28 cellular contexts compared by ENCODE assay signal in genomic region chr15:39323157-39323556, GRCh38.
"Had no signal": no experiment of that assay in that cellular context is flagged by ENCODE, and none has a peak within 500 bp of the region (broad histone marks: within the 10 kb centered on the region; RNA-seq: fewer than 3 reads in every experiment).

No MANE protein-coding gene starts in this region.

- ATAC-seq: naive thymus-derived CD4-positive, alpha-beta T cell; natural killer cell; psoas muscle; right cardiac atrium; right lobe of liver; stimulated activated effector memory CD8-positive, alpha-beta T cell treated with anti-CD3 and anti-CD28 coated beads, Interleukin-12 subunit alpha, Interleukin-12 subunit beta, amount 100 ng/mL, for 72 hours; stimulated activated naive B cell treated with anti-CD40 and anti-IgM and Interleukin-4, amounts not matched to agents 10 μg/mL and 1 μg/mL and 100 μg/mL, for 72 hours; upper lobe of right lung had no signal

- H3K9ac ChIP-seq: neural progenitor cell, parathyroid adenoma had no signal

- H3K9me3 Mint-ChIP-seq: natural killer cell had no signal

- H2AFZ ChIP-seq: neural progenitor cell, parathyroid adenoma had no signal

- H3K27ac Mint-ChIP-seq: naive thymus-derived CD4-positive, alpha-beta T cell; natural killer cell; nephron; neural progenitor cell; progenitor cell of endocrine pancreas; stimulated activated effector memory CD8-positive, alpha-beta T cell treated with anti-CD3 and anti-CD28 coated beads, Interleukin-12 subunit alpha, Interleukin-12 subunit beta, amount 100 ng/mL, for 72 hours; stimulated activated naive B cell treated with anti-CD40 and anti-IgM and Interleukin-4, amounts not matched to agents 10 μg/mL and 1 μg/mL and 100 μg/mL, for 72 hours; stimulated activated naive CD8-positive, alpha-beta T cell treated with anti-CD3 and anti-CD28 coated beads, Interleukin-15, Interleukin-2, amounts not matched to agents 100 ng/mL and 50 ng/mL, for 24 hours; type B pancreatic cell had no signal

- H3K4me1 ChIP-seq: neural progenitor cell, parathyroid adenoma, psoas muscle, right lobe of liver, sigmoid colon, stomach, thyroid gland, vagina had no signal

- FAIRE-seq: small intestine had no signal

- H3K79me2 ChIP-seq: parathyroid adenoma had no signal

- H3K4me3 ChIP-seq: neural progenitor cell, psoas muscle, right lobe of liver, sigmoid colon, stomach, thoracic aorta, thyroid gland, transverse colon, upper lobe of right lung, vagina had no signal

- H3K27me3 ChIP-seq: neural progenitor cell, right lobe of liver, sigmoid colon, stomach, thyroid gland, transverse colon, upper lobe of right lung, vagina had no signal

- H3K36me3 ChIP-seq: neural progenitor cell, right lobe of liver, sigmoid colon, stomach, thoracic aorta, thyroid gland, transverse colon, upper lobe of right lung, vagina had no signal

- H3K27ac ChIP-seq: neural progenitor cell, parathyroid adenoma, psoas muscle, right lobe of liver, sigmoid colon, stomach, thoracic aorta, thyroid gland, transverse colon, upper lobe of right lung, vagina had no signal

- H3K9me3 ChIP-seq: psoas muscle, right lobe of liver, thyroid gland, upper lobe of right lung had no signal

- DNase-seq: naive thymus-derived CD4-positive, alpha-beta T cell; natural killer cell; occipital lobe; posterior cingulate gyrus; psoas muscle; right cardiac atrium; right lobe of liver; sigmoid colon; small intestine; stimulated activated CD4-positive, alpha-beta T cell treated with anti-CD3 and anti-CD28 coated beads, Interleukin-15, amount 100 ng/mL, for 24 hours; stimulated activated CD4-positive, alpha-beta T cell treated with anti-CD3 and anti-CD28 coated beads, Interleukin-2, amount 100 ng/mL, for 24 hours; stimulated activated CD4-positive, alpha-beta T cell treated with anti-CD3 and anti-CD28 coated beads, Interleukin-2, amount 100 ng/mL, for 48 hours; stimulated activated CD4-positive, alpha-beta T cell treated with anti-CD3 and anti-CD28 coated beads, Interleukin-4, amount 100 ng/mL, for 24 hours; stimulated activated naive B cell treated with anti-CD40 and anti-IgM and Interleukin-4, amounts not matched to agents 10 μg/mL and 1 μg/mL and 100 μg/mL, for 72 hours; stimulated activated naive CD4-positive, alpha-beta T cell treated with Interleukin-2 at 50 U/mL for 16 hours; stomach; thyroid gland; transverse colon; upper lobe of right lung had no signal

- H3K4me2 ChIP-seq: neural progenitor cell had no signal

- H3K36me3 Mint-ChIP-seq: neural progenitor cell; stimulated activated effector memory CD8-positive, alpha-beta T cell treated with anti-CD3 and anti-CD28 coated beads, Interleukin-12 subunit alpha, Interleukin-12 subunit beta, amount 100 ng/mL, for 72 hours; stimulated activated naive B cell treated with anti-CD40 and anti-IgM and Interleukin-4, amounts not matched to agents 10 μg/mL and 1 μg/mL and 100 μg/mL, for 72 hours; type B pancreatic cell had no signal
